Comparison of ENCODE assay signal across 8 cellular contexts in genomic region chr9:133994359-133995011, GRCh38. TPM values are rescaled to one million over a fixed set of nuclear protein-coding genes. Genes with fewer than 3 reads are reported as not detected.
DNase-seq lines count a peak whose midpoint lies in the region; ATAC-seq, FAIRE-seq and TF ChIP-seq lines count a peak whose summit lies in the region.

No MANE protein-coding gene starts in this region.

- no peaks in the 10 kb centered on the region for H3K9me3 Mint-ChIP-seq in activated CD4-positive, alpha-beta T cell treated with anti-CD3 and anti-CD28 coated beads, Interleukin-2, amount 10 ng/mL, durations not matched to agents 24 days and 14 days
- H3K9me3 Mint-ChIP-seq in chondrocyte (ENCODE audit: low read depth): no peaks in the 10 kb centered on the region

- H3K27ac Mint-ChIP-seq in activated CD4-positive, alpha-beta T cell treated with anti-CD3 and anti-CD28 coated beads, Interleukin-2, amount 10 ng/mL, durations not matched to agents 24 days and 14 days: no peak overlapping the region
- H3K27ac Mint-ChIP-seq in chondrocyte (ENCODE audit: unreplicated experiment): no peak overlapping the region

- no peak overlapping the region for H3K27ac ChIP-seq in right lobe of liver

- no peaks in the 10 kb centered on the region for H3K36me3 Mint-ChIP-seq in activated CD4-positive, alpha-beta T cell treated with anti-CD3 and anti-CD28 coated beads, Interleukin-2, amount 10 ng/mL, durations not matched to agents 24 days and 14 days (ENCODE audit: low read depth)
- H3K36me3 Mint-ChIP-seq in chondrocyte (ENCODE audit: low read depth): no peaks in the 10 kb centered on the region

- peak; percentile 85 for FAIRE-seq in GM18507 (lab: Jason Lieb, UNC)

- H3K4me1 Mint-ChIP-seq in activated CD4-positive, alpha-beta T cell treated with anti-CD3 and anti-CD28 coated beads, Interleukin-2, amount 10 ng/mL, durations not matched to agents 24 days and 14 days: peaks cover 4% of the 10 kb centered on the region
- H3K4me1 Mint-ChIP-seq in chondrocyte (ENCODE audit: low read depth): peaks cover 33% of the 10 kb centered on the region

- ATAC-seq in right lobe of liver (peak; percentile 48 to 57 (median 53)), GM21576 (IDR thresholded peaks at IDR 0.05; ENCODE audit: unreplicated experiment) (no peak)

- H3K4me1 ChIP-seq in right lobe of liver: peaks cover 0 to 24% (median 11%) of the 10 kb centered on the region in 4 donors

- no peaks in the 10 kb centered on the region for H3K9me3 ChIP-seq in right lobe of liver

- no peak for TF ChIP-seq POLR2A in right lobe of liver (IDR thresholded peaks at IDR 0.05)

- no peaks in the 10 kb centered on the region for H3K36me3 ChIP-seq in right lobe of liver

- WGBS in right lobe of liver (ENCODE audit: insufficient coverage, low coverage, low lambda C conversion rate, missing lambda C conversion rate): no CpG with 5 or more reads among the region's 11 CpGs

- no peaks in the 10 kb centered on the region for H3K27me3 ChIP-seq in right lobe of liver

- DNase-seq in AG04449 (ENCODE audit: low read depth, low spot score) (no peak), GM18507 (ENCODE audit: extremely low spot score, insufficient read length, low read depth) (peak; percentile 70), NCI-H2227 treated with DMSO at 0.1 percent for 48 hours (lab: John Stamatoyannopoulos, UW) (peak; percentile 24), chondrocyte (ENCODE audit: low spot score) (peak; percentile 90), right lobe of liver (peak; percentile 82 to 86 (median 85))
- DNase-seq in activated CD4-positive, alpha-beta T cell treated with anti-CD3 and anti-CD28 coated beads, Interleukin-2, amount 10 ng/mL, durations not matched to agents 24 days and 14 days: peak; percentile 94
- peak; percentile 53 to 78 (median 60) for DNase-seq in stimulated activated CD4-positive, alpha-beta T cell treated with anti-CD3 and anti-CD28 coated beads, TNF-alpha, amount 100 ng/mL, for 48 hours (ENCODE audit: low read depth in 3 of 3)

- CTCF ChIA-PET in AG04449 (lab: Yijun Ruan, JAX): interaction anchor here (0.7 to 5.5 kb wide), 60 partner anchors 8 to 618 kb away, joined by 3 to 364 read pairs (median 4); partner anchors contain the start of genes BRD3OS and STKLD1

- intact Hi-C loops in activated CD4-positive, alpha-beta T cell treated with anti-CD3 and anti-CD28 coated beads, Interleukin-2, amount 10 ng/mL, durations not matched to agents 24 days and 14 days (cut with micrococcal nuclease): loop anchor here (1.0 kb wide), 2 partner anchors 201 to 212 kb away; no protein-coding TSS in a partner anchor
- intact Hi-C loops in right lobe of liver (cut with DNase I): loop anchor here (5.0 kb wide), 1 partner anchor 202 kb away; no protein-coding TSS in a partner anchor

- H3K4me3 ChIP-seq in AG04449 (ENCODE audit: low read depth, low read length) (no peak overlapping the region), right lobe of liver (no peak overlapping the region)

- peaks cover 13% of the 10 kb centered on the region for H3K27me3 Mint-ChIP-seq in activated CD4-positive, alpha-beta T cell treated with anti-CD3 and anti-CD28 coated beads, Interleukin-2, amount 10 ng/mL, durations not matched to agents 24 days and 14 days
- H3K27me3 Mint-ChIP-seq in chondrocyte (ENCODE audit: low read depth): no peaks in the 10 kb centered on the region

- peak overlapping the region; percentile 55 for H3K4me3 Mint-ChIP-seq in activated CD4-positive, alpha-beta T cell treated with anti-CD3 and anti-CD28 coated beads, Interleukin-2, amount 10 ng/mL, durations not matched to agents 24 days and 14 days
- H3K4me3 Mint-ChIP-seq in chondrocyte (ENCODE audit: unreplicated experiment): no peak overlapping the region

- POLR2A ChIA-PET in AG04449 (lab: Yijun Ruan, JAX): interaction anchor here (1.8 kb wide), 1 partner anchor 212 kb away, joined by 11 read pairs; no protein-coding TSS in a partner anchor

- TF ChIP-seq CTCF in AG04449 (IDR thresholded peaks at IDR 0.05; ENCODE audit: insufficient read depth, low read length, missing control alignments) (peak; percentile 99), chondrocyte (IDR thresholded peaks at IDR 0.05) (peak; percentile 97), right lobe of liver (IDR thresholded peaks at IDR 0.05) (peak; percentile 97 to 99 (median 98))

RNA-seq across cellular contexts. Expression of gene VAV2, which starts 2.4 kb away (rescaled TPM):
- total RNA-seq in activated CD4-positive, alpha-beta T cell treated with anti-CD3 and anti-CD28 coated beads, Interleukin-2, amount 10 ng/mL, durations not matched to agents 24 days and 14 days: 6.3 and 9.0 TPM in 2 replicates
- total RNA-seq in chondrocyte: 17.7 to 34.2 TPM (median 19.3 TPM) in 3 replicates
- 10 to 100 TPM; 30.1 to 44.3 (median 34.9) TPM for total RNA-seq in right lobe of liver

RNA-seq across cellular contexts. Expression of gene BRD3OS, which starts 30.8 kb away (rescaled TPM):
- 12.6 and 14.9 TPM in 2 replicates for total RNA-seq in activated CD4-positive, alpha-beta T cell treated with anti-CD3 and anti-CD28 coated beads, Interleukin-2, amount 10 ng/mL, durations not matched to agents 24 days and 14 days
- total RNA-seq in chondrocyte (13.7 to 27.6 TPM (median 15.7 TPM) in 3 replicates), right lobe of liver (1 to 10 TPM; 3.2 to 8.1 (median 5.9) TPM)
